Comparison of ENCODE assay signal across 1 cellular context in the genomic region with DNA sequence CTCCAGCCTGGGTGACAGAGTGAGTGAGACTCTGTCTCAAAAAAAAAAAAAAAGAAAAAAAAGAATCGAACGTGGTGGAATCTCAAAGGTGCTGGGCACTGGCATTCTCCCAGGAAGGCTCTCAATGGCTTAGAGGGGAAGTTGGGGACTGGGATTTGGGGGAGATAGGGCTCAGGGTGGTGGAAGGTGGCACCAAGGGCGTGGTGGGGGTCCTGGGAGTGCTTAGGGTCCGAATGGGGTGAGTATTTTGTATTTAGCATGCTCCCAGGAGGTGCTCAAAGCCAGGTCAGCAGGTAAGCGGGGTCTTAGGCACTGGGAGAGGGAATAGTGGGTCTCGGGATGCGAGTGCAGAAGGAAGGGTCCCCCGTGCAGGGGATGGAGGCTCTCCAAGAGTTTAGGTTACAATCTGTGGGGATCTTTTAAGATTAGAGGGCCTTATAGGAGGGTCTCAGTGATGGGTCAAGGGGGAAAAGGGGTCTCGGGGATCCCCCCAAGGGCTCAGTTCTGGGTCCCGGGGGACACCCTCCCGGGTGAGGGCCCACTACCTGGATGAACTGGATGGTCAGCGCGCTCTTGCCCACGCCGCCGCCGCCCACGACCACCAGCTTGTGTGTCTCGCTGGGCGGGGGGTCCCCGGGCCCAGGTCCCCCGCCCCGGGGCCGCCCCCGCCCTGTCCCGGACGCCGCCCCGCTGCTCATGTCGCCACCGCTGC.
TF ChIP-seq lines count a peak whose summit lies in the region.

No MANE protein-coding gene starts in this region.

TF ChIP-seq in GM23338, 12 proteins besides CTCF, POLR2A, EP300 and RAD21 (continued from another document):
- TF ChIP-seq ZNF462 (CRISPR knock-in tag; IDR thresholded peaks at IDR 0.05), result no peak
- TF ChIP-seq NANOG (IDR thresholded peaks at IDR 0.05; ENCODE audit: borderline replicate concordance), result no peak
